In genomic region chr1:150109567-150109966, GRCh38 we compare ENCODE assay signal across 15 cellular contexts. TPM values are rescaled to one million over a fixed set of nuclear protein-coding genes. Genes with fewer than 3 reads are reported as not detected.
DNase-seq lines count a peak whose midpoint lies in the region; ATAC-seq, FAIRE-seq and TF ChIP-seq lines count a peak whose summit lies in the region.
"Had no signal": no experiment of that assay in that cellular context is flagged by ENCODE, and none has a peak within 500 bp of the region (broad histone marks: within the 10 kb centered on the region; RNA-seq: fewer than 3 reads in every experiment).

No MANE protein-coding gene starts in this region.

- peak overlapping the region; percentile 48 to 79 (median 66) for H3K4me3 Mint-ChIP-seq in naive B cell

- FAIRE-seq in GM12892 (lab: Jason Lieb, UNC): peak; percentile 14

- TF ChIP-seq POLR2A in GM12892 (IDR thresholded peaks at IDR 0.05; ENCODE audit: low read depth, low read length): no peak

- H3K4me1 Mint-ChIP-seq in naive B cell: peaks cover 28 to 33% (median 29%) of the 10 kb centered on the region in 3 donors

- H3K36me3 Mint-ChIP-seq in activated naive CD4-positive, alpha-beta T cell treated with anti-CD3 and anti-CD28 coated beads, Interleukin-2, amount 50 U/mL, for 72 hours: peaks cover 0 to 47% of the 10 kb centered on the region in 2 donors
- H3K36me3 Mint-ChIP-seq in naive B cell: peaks cover 8 to 14% of the 10 kb centered on the region in 2 donors

- DNase-seq in CD1c-positive myeloid dendritic cell (ENCODE audit: extremely low spot score): peak; percentile 20
- no peak for DNase-seq in GM12892 (ENCODE audit: insufficient read length)
- DNase-seq in activated naive CD4-positive, alpha-beta T cell treated with anti-CD3 and anti-CD28 coated beads, Interleukin-2, amount 50 U/mL, for 72 hours (ENCODE audit: low spot score in 2 of 2): no peak
- DNase-seq in naive B cell: peak; percentile 11
- no peak for DNase-seq in HPDE6-E6E7 (ENCODE audit: extremely low spot score)
- DNase-seq in SW 1271 (lab: John Stamatoyannopoulos, UW): no peak
- DNase-seq: activated gamma-delta T cell; hypothalamus; mammary epithelial cell; NCI-H146; NCI-H774; stimulated activated CD4-positive, alpha-beta T cell treated with anti-CD3 and anti-CD28 coated beads, Interleukin-2, amount 100 ng/mL, for 48 hours; WERI-Rb-1 had no signal

- H3K27me3 Mint-ChIP-seq in naive B cell: no peaks in the 10 kb centered on the region

- peaks cover 0 to 9% of the 10 kb centered on the region in 2 donors for H3K9me3 Mint-ChIP-seq in activated naive CD4-positive, alpha-beta T cell treated with anti-CD3 and anti-CD28 coated beads, Interleukin-2, amount 50 U/mL, for 72 hours
- peaks cover 0 to 6% (median 0%) of the 10 kb centered on the region in 7 donors for H3K9me3 Mint-ChIP-seq in naive B cell

- H3K27ac Mint-ChIP-seq in activated naive CD4-positive, alpha-beta T cell treated with anti-CD3 and anti-CD28 coated beads, Interleukin-2, amount 50 U/mL, for 72 hours: peak overlapping the region in 1 of 2 donors; percentile 79
- H3K27ac Mint-ChIP-seq in naive B cell: peak overlapping the region in 5 of 6 donors; percentile 57 to 93 (median 87)

- peak; percentile 43 to 73 for ATAC-seq in activated naive CD4-positive, alpha-beta T cell treated with anti-CD3 and anti-CD28 coated beads, Interleukin-2, amount 50 U/mL, for 72 hours
- ATAC-seq in naive B cell (ENCODE audit: low read depth in 2 of 2) (peak; percentile 75 to 79), GM19452 (IDR thresholded peaks at IDR 0.05; ENCODE audit: unreplicated experiment) (no peak), GM18858 (IDR thresholded peaks at IDR 0.05; ENCODE audit: unreplicated experiment) (no peak)

RNA-seq across cellular contexts. Expression of gene PLEKHO1, which starts 40.1 kb away (rescaled TPM):
- polyA plus RNA-seq in GM12892 (2012; ENCODE audit: missing spikeins): 70.9 TPM
- 10 to 100 TPM in 1 of 2 donors, 1 to 10 TPM in 1; 6.7 to 14.7 TPM for total RNA-seq in activated naive CD4-positive, alpha-beta T cell treated with anti-CD3 and anti-CD28 coated beads, Interleukin-2, amount 50 U/mL, for 72 hours
- polyA plus RNA-seq in naive B cell (ENCODE audit: low read depth in 6 of 6): 10 to 100 TPM; 64.9 to 97.5 (median 84.0) TPM

RNA-seq across cellular contexts. Expression of gene VPS45, which starts 42.0 kb away (rescaled TPM):
- 29.9 TPM for polyA plus RNA-seq in GM12892 (2012; ENCODE audit: missing spikeins)
- 10 to 100 TPM; 25.0 to 42.4 TPM for total RNA-seq in activated naive CD4-positive, alpha-beta T cell treated with anti-CD3 and anti-CD28 coated beads, Interleukin-2, amount 50 U/mL, for 72 hours
- polyA plus RNA-seq in naive B cell (ENCODE audit: low read depth in 6 of 6): 10 to 100 TPM; 20.8 to 35.5 (median 26.9) TPM

Comparison
In these comparisons a context has a peak if more than half of its experiments do, and no peak if none do; other contexts are left out.
1. DNase-seq: peak in CD1c-positive myeloid dendritic cell (single experiment) and naive B cell (single experiment); none in GM12892 (single experiment), activated naive CD4-positive, alpha-beta T cell treated with anti-CD3 and anti-CD28 coated beads, Interleukin-2, amount 50 U/mL, for 72 hours (0 of 2), HPDE6-E6E7 (single experiment) and SW 1271 (0 of 2).
2. ATAC-seq: peak in activated naive CD4-positive, alpha-beta T cell treated with anti-CD3 and anti-CD28 coated beads, Interleukin-2, amount 50 U/mL, for 72 hours (2 of 2) and naive B cell (2 of 2); none in GM19452 (single experiment) and GM18858 (single experiment).